ENCODE assay signal across 20 cellular contexts in genomic region chr1:118905206-118905605, GRCh38.
DNase-seq lines count a peak whose midpoint lies in the region; ATAC-seq lines count a peak whose summit lies in the region.
"Had no signal": no experiment of that assay in that cellular context is flagged by ENCODE, and none has a peak within 500 bp of the region (broad histone marks: within the 10 kb centered on the region; RNA-seq: fewer than 3 reads in every experiment).

No MANE protein-coding gene starts in this region.

- H3K4me3 ChIP-seq in MG63: no peak overlapping the region
- H3K4me3 ChIP-seq: A549, SK-N-MC had no signal

- DNase-seq in AG08395 (ENCODE audit: low spot score): peak; percentile 15
- peak; percentile 67 for DNase-seq in MG63
- peak; percentile 27 for DNase-seq in left ventricle myocardium superior
- DNase-seq in stromal cell of bone marrow (ENCODE audit: low read depth): peak; percentile 11
- DNase-seq in SIG-M5 (lab: John Stamatoyannopoulos, UW): no peak
- DNase-seq: C1 segment of cervical spinal cord; CD8-positive, alpha-beta memory T cell; DND-41; H9; Karpas-422; NCI-H1048; NCI-H1436; NCI-H1930; NCI-H226; NCI-H526 had no signal

- H3K9me3 ChIP-seq in MG63: no peaks in the 10 kb centered on the region
- H3K9me3 ChIP-seq: A549 had no signal

- intact Hi-C loops in left ventricle myocardium superior (cut with micrococcal nuclease): no loop called here

- H3K36me3 ChIP-seq in MG63: peaks cover 59% of the 10 kb centered on the region

- H3K27me3 ChIP-seq in MG63: no peaks in the 10 kb centered on the region

- ATAC-seq in left ventricle myocardium superior (peak; percentile 69), HG03039 (IDR thresholded peaks at IDR 0.05; ENCODE audit: unreplicated experiment) (no peak), GM18519 (IDR thresholded peaks at IDR 0.05; ENCODE audit: low FRiP score, unreplicated experiment) (no peak)
- ATAC-seq: A549, Panc1 had no signal
